Comparison of ENCODE assay signal across 1 cellular context in the genomic region with DNA sequence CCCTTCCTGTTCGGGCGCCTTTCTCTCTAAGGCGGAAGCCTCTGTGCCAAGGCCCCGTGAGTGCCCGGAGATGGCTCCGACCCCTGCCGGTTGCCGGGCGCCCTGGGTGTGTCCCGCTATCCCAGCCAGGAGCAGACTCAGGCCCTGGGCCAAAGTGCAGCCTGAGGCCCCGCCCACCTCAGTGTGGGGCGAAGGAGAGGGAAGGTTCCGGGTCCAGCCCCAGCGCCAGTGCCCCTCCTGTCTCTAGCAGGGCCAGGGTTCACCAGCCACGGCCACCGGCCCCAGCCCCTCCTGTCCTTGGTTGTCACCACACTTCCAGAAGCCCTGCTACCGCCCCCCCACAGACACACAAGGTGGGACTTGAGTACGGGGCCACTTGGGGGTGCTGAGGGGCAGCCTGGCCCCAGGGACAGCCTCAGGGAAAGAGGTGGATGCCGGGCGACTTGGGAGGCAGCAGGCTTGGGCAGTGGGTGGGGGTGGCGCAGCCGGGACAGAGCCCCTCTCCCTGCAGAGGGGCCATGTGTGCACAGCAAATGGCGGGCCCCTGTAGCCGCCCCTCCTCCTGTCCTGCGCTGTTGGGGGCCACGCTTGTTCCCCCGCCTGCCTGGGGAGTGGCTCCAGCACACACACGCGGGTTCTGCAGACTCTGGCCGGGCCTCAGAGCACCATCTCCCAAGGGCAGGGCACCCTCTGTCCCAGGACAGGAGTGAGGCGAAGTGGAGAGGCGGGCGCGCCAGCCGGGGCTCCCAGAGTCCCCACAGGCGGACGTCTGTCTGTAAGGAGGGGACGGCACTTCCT.
TF ChIP-seq lines count a peak whose summit lies in the region.

No MANE protein-coding gene starts in this region.

TF ChIP-seq in HepG2, 621 proteins besides CTCF, POLR2A, EP300 and RAD21 (continued from another document and continues in another):
- TF ChIP-seq, protein P1, sequence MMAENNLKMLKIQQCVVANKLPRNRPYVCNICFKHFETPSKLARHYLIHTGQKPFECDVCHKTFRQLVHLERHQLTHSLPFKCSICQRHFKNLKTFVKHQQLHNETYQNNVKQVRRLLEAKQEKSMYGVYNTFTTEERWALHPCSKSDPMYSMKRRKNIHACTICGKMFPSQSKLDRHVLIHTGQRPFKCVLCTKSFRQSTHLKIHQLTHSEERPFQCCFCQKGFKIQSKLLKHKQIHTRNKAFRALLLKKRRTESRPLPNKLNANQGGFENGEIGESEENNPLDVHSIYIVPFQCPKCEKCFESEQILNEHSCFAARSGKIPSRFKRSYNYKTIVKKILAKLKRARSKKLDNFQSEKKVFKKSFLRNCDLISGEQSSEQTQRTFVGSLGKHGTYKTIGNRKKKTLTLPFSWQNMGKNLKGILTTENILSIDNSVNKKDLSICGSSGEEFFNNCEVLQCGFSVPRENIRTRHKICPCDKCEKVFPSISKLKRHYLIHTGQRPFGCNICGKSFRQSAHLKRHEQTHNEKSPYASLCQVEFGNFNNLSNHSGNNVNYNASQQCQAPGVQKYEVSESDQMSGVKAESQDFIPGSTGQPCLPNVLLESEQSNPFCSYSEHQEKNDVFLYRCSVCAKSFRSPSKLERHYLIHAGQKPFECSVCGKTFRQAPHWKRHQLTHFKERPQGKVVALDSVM (CRISPR knock-in tag; IDR thresholded peaks at IDR 0.05), result peak; percentile 84
- TF ChIP-seq, protein P2, sequence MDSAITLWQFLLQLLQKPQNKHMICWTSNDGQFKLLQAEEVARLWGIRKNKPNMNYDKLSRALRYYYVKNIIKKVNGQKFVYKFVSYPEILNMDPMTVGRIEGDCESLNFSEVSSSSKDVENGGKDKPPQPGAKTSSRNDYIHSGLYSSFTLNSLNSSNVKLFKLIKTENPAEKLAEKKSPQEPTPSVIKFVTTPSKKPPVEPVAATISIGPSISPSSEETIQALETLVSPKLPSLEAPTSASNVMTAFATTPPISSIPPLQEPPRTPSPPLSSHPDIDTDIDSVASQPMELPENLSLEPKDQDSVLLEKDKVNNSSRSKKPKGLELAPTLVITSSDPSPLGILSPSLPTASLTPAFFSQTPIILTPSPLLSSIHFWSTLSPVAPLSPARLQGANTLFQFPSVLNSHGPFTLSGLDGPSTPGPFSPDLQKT (CRISPR knock-in tag; IDR thresholded peaks at IDR 0.05; ENCODE audit: borderline replicate concordance), result no peak
- TF ChIP-seq POLR2AphosphoS2 (IDR thresholded peaks at IDR 0.05; ENCODE audit: low read depth, low read length) (no peak), KLF9 (CRISPR knock-in tag; IDR thresholded peaks at IDR 0.05; ENCODE audit: low read depth) (peak; percentile 52; the same call in 1 of the 2 replicates), ZNF879 (CRISPR knock-in tag; IDR thresholded peaks at IDR 0.05) (no peak; the same call in 1 of the 2 replicates), TBL1XR1 (IDR thresholded peaks at IDR 0.05; ENCODE audit: borderline replicate concordance, low read length, partially characterized antibody) (no peak), ZNF841 (CRISPR knock-in tag; IDR thresholded peaks at IDR 0.05; ENCODE audit: borderline replicate concordance) (no peak), ZNF30 (CRISPR knock-in tag; IDR thresholded peaks at IDR 0.05) (no peak), ZNF329 (CRISPR knock-in tag; IDR thresholded peaks at IDR 0.05; ENCODE audit: low read depth) (peak; percentile 86), ZNF543 (CRISPR knock-in tag; IDR thresholded peaks at IDR 0.05) (peak; percentile 75), NFE2L2 (IDR thresholded peaks at IDR 0.05; ENCODE audit: low read length) (no peak), CAMTA2 (CRISPR knock-in tag; IDR thresholded peaks at IDR 0.05; ENCODE audit: borderline replicate concordance) (no peak), ZNF83 (CRISPR knock-in tag; IDR thresholded peaks at IDR 0.05; ENCODE audit: borderline replicate concordance) (no peak), CREB1 (IDR thresholded peaks at IDR 0.05) (no peak), CREB1 (CRISPR knock-in tag; IDR thresholded peaks at IDR 0.05) (no peak), HHEX (CRISPR knock-in tag; IDR thresholded peaks at IDR 0.05) (no peak), KDM5A (IDR thresholded peaks at IDR 0.05; ENCODE audit: borderline replicate concordance, low read length) (no peak; the same call in 1 of the 2 replicates), XRCC5 (optimal IDR thresholded peaks at IDR 0.05; ENCODE audit: low read length) (peak; percentile 84), SPEN (CRISPR knock-in tag; IDR thresholded peaks at IDR 0.05; ENCODE audit: low read depth) (peak; percentile 87), NONO (IDR thresholded peaks at IDR 0.05) (no peak), NONO (CRISPR knock-in tag; conservative IDR thresholded peaks at IDR 0.05) (peak; percentile 77), SALL1 (CRISPR knock-in tag; IDR thresholded peaks at IDR 0.05) (peak; percentile 84), ZFP90 (CRISPR knock-in tag; IDR thresholded peaks at IDR 0.05; ENCODE audit: borderline replicate concordance) (no peak; the same call in 1 of the 2 replicates)
- TF ChIP-seq, protein P3, sequence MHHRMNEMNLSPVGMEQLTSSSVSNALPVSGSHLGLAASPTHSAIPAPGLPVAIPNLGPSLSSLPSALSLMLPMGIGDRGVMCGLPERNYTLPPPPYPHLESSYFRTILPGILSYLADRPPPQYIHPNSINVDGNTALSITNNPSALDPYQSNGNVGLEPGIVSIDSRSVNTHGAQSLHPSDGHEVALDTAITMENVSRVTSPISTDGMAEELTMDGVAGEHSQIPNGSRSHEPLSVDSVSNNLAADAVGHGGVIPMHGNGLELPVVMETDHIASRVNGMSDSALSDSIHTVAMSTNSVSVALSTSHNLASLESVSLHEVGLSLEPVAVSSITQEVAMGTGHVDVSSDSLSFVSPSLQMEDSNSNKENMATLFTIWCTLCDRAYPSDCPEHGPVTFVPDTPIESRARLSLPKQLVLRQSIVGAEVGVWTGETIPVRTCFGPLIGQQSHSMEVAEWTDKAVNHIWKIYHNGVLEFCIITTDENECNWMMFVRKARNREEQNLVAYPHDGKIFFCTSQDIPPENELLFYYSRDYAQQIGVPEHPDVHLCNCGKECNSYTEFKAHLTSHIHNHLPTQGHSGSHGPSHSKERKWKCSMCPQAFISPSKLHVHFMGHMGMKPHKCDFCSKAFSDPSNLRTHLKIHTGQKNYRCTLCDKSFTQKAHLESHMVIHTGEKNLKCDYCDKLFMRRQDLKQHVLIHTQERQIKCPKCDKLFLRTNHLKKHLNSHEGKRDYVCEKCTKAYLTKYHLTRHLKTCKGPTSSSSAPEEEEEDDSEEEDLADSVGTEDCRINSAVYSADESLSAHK (CRISPR knock-in tag; IDR thresholded peaks at IDR 0.05; ENCODE audit: borderline replicate concordance), result no peak
- TF ChIP-seq, protein P4, sequence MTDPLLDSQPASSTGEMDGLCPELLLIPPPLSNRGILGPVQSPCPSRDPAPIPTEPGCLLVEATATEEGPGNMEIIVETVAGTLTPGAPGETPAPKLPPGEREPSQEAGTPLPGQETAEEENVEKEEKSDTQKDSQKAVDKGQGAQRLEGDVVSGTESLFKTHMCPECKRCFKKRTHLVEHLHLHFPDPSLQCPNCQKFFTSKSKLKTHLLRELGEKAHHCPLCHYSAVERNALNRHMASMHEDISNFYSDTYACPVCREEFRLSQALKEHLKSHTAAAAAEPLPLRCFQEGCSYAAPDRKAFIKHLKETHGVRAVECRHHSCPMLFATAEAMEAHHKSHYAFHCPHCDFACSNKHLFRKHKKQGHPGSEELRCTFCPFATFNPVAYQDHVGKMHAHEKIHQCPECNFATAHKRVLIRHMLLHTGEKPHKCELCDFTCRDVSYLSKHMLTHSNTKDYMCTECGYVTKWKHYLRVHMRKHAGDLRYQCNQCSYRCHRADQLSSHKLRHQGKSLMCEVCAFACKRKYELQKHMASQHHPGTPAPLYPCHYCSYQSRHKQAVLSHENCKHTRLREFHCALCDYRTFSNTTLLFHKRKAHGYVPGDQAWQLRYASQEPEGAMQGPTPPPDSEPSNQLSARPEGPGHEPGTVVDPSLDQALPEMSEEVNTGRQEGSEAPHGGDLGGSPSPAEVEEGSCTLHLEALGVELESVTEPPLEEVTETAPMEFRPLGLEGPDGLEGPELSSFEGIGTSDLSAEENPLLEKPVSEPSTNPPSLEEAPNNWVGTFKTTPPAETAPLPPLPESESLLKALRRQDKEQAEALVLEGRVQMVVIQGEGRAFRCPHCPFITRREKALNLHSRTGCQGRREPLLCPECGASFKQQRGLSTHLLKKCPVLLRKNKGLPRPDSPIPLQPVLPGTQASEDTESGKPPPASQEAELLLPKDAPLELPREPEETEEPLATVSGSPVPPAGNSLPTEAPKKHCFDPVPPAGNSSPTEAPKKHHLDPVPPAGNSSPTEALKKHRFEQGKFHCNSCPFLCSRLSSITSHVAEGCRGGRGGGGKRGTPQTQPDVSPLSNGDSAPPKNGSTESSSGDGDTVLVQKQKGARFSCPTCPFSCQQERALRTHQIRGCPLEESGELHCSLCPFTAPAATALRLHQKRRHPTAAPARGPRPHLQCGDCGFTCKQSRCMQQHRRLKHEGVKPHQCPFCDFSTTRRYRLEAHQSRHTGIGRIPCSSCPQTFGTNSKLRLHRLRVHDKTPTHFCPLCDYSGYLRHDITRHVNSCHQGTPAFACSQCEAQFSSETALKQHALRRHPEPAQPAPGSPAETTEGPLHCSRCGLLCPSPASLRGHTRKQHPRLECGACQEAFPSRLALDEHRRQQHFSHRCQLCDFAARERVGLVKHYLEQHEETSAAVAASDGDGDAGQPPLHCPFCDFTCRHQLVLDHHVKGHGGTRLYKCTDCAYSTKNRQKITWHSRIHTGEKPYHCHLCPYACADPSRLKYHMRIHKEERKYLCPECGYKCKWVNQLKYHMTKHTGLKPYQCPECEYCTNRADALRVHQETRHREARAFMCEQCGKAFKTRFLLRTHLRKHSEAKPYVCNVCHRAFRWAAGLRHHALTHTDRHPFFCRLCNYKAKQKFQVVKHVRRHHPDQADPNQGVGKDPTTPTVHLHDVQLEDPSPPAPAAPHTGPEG (CRISPR knock-in tag; IDR thresholded peaks at IDR 0.05), result no peak
- TF ChIP-seq, protein P5, sequence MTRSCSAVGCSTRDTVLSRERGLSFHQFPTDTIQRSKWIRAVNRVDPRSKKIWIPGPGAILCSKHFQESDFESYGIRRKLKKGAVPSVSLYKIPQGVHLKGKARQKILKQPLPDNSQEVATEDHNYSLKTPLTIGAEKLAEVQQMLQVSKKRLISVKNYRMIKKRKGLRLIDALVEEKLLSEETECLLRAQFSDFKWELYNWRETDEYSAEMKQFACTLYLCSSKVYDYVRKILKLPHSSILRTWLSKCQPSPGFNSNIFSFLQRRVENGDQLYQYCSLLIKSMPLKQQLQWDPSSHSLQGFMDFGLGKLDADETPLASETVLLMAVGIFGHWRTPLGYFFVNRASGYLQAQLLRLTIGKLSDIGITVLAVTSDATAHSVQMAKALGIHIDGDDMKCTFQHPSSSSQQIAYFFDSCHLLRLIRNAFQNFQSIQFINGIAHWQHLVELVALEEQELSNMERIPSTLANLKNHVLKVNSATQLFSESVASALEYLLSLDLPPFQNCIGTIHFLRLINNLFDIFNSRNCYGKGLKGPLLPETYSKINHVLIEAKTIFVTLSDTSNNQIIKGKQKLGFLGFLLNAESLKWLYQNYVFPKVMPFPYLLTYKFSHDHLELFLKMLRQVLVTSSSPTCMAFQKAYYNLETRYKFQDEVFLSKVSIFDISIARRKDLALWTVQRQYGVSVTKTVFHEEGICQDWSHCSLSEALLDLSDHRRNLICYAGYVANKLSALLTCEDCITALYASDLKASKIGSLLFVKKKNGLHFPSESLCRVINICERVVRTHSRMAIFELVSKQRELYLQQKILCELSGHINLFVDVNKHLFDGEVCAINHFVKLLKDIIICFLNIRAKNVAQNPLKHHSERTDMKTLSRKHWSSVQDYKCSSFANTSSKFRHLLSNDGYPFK (CRISPR knock-in tag; IDR thresholded peaks at IDR 0.05; ENCODE audit: borderline replicate concordance), result peak; percentile 53; the same call in 1 of the 2 replicates
- TF ChIP-seq, protein P6, sequence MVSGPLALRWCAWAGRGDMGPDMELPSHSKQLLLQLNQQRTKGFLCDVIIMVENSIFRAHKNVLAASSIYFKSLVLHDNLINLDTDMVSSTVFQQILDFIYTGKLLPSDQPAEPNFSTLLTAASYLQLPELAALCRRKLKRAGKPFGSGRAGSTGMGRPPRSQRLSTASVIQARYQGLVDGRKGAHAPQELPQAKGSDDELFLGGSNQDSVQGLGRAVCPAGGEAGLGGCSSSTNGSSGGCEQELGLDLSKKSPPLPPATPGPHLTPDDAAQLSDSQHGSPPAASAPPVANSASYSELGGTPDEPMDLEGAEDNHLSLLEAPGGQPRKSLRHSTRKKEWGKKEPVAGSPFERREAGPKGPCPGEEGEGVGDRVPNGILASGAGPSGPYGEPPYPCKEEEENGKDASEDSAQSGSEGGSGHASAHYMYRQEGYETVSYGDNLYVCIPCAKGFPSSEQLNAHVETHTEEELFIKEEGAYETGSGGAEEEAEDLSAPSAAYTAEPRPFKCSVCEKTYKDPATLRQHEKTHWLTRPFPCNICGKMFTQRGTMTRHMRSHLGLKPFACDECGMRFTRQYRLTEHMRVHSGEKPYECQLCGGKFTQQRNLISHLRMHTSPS (CRISPR knock-in tag; IDR thresholded peaks at IDR 0.05; ENCODE audit: low read depth), result peak; percentile 99
- TF ChIP-seq, protein P7, sequence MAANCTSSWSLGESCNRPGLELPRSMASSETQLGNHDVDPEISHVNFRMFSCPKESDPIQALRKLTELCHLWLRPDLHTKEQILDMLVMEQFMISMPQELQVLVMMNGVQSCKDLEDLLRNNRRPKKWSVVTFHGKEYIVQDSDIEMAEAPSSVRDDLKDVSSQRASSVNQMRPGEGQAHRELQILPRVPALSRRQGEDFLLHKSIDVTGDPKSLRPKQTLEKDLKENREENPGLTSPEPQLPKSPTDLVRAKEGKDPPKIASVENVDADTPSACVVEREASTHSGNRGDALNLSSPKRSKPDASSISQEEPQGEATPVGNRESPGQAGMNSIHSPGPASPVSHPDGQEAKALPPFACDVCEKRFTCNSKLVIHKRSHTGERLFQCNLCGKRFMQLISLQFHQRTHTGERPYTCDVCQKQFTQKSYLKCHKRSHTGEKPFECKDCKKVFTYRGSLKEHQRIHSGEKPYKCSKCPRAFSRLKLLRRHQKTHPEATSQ (CRISPR knock-in tag; IDR thresholded peaks at IDR 0.05; ENCODE audit: borderline replicate concordance), result peak; percentile 9; the same call in 1 of the 2 replicates
- TF ChIP-seq, protein P8, sequence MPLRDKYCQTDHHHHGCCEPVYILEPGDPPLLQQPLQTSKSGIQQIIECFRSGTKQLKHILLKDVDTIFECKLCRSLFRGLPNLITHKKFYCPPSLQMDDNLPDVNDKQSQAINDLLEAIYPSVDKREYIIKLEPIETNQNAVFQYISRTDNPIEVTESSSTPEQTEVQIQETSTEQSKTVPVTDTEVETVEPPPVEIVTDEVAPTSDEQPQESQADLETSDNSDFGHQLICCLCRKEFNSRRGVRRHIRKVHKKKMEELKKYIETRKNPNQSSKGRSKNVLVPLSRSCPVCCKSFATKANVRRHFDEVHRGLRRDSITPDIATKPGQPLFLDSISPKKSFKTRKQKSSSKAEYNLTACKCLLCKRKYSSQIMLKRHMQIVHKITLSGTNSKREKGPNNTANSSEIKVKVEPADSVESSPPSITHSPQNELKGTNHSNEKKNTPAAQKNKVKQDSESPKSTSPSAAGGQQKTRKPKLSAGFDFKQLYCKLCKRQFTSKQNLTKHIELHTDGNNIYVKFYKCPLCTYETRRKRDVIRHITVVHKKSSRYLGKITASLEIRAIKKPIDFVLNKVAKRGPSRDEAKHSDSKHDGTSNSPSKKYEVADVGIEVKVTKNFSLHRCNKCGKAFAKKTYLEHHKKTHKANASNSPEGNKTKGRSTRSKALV (CRISPR knock-in tag; IDR thresholded peaks at IDR 0.05), result peak; percentile 76
- TF ChIP-seq, protein P9, sequence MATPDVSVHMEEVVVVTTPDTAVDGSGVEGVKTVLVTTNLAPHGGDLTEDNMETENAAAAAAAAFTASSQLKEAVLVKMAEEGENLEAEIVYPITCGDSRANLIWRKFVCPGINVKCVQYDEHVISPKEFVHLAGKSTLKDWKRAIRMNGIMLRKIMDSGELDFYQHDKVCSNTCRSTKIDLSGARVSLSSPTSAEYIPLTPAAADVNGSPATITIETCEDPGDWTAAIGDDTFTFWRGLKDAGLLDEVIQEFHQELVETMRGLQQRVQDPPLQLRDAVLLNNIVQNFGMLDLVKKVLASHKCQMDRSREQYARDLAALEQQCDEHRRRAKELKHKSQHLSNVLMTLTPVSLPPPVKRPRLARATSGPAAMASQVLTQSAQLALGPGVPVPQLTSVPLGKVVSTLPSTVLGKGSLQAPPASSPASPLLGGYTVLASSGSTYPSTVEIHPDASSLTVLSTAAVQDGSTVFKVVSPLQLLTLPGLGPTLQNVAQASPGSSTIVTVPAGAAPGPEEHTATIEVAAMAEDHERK (CRISPR knock-in tag; IDR thresholded peaks at IDR 0.05; ENCODE audit: low read depth), result no peak
